In the genomic region with DNA sequence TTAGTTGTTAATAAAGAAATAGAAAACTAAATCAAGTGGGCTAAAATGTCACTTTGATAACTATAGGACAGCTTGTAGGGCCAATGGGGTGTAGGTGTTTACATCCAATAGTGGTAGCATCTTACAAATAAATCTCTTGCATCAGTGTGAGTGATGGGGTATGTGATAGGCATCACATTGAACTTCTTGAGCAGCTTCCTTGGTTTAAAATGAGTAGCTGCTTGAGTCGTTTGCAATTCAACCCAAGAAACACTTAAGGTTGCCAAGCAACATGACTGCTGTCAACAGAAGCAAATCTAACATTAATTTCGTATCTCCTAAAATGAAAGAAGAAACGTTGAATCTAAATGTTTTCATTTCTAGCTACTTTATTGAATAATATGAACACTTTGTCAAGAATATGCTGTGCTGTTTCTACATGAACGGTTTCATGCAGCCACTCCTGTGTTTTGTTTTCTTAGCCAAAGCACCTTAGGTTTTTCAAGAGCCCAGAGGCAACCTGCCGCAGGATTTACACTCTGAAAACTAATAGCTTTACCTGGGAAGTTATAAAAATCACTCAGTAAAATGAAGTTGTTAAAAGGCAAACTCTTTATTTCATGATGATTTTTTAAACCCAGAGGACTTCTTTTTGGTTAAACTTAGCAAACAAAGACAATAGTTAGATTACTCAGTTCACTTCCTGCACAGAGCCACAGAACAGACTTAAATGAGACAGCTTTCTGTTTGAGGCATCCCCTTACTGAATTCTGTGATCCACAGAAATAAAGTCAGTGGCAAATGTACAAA, we compare ENCODE assay signal across 12 cellular contexts.
A peak's percentile ranks its signal among the peaks of the same experiment; 100 is the strongest.
DNase-seq lines count a peak whose midpoint lies in the region; ATAC-seq, FAIRE-seq and TF ChIP-seq lines count a peak whose summit lies in the region.
"Had no signal": no experiment of that assay in that cellular context is flagged by ENCODE, and none has a peak within 500 bp of the region (broad histone marks: within the 10 kb centered on the region; RNA-seq: fewer than 3 reads in every experiment).

No MANE protein-coding gene starts in this region.

- WGBS in SK-N-SH (ENCODE audit: low lambda C conversion rate), result 5% methylated on average over 5 of the region's 5 CpGs

- H3K4me1 Mint-ChIP-seq in CD8-positive, alpha-beta memory T cell, result peaks cover 5 to 12% (median 5%) of the 10 kb centered on the region in 3 donors
- peaks cover 13% of the 10 kb centered on the region for H3K4me1 Mint-ChIP-seq in WTC11
- H3K4me1 Mint-ChIP-seq: brain had no signal

- H3K27me3 Mint-ChIP-seq in CD8-positive, alpha-beta memory T cell, result peaks cover 0 to 3% of the 10 kb centered on the region in 2 donors
- no peaks in the 10 kb centered on the region for H3K27me3 Mint-ChIP-seq in WTC11 (ENCODE audit: low read depth)

- H3K36me3 Mint-ChIP-seq in CD8-positive, alpha-beta memory T cell, result no peaks in the 10 kb centered on the region
- H3K36me3 Mint-ChIP-seq in WTC11, result no peaks in the 10 kb centered on the region
- H3K36me3 Mint-ChIP-seq: brain had no signal

- TF ChIP-seq CTCF in WTC11 (IDR thresholded peaks at IDR 0.05) (no peak), kidney (IDR thresholded peaks at IDR 0.05; ENCODE audit: borderline replicate concordance, extremely low read depth, insufficient read depth) (no peak), SK-N-SH (IDR thresholded peaks at IDR 0.05) (no peak)

- ATAC-seq in GM19043 (IDR thresholded peaks at IDR 0.05; ENCODE audit: low read depth, unreplicated experiment), result peak; percentile 69
- peak; percentile 57 for ATAC-seq in HG02943 (IDR thresholded peaks at IDR 0.05; ENCODE audit: low read depth, unreplicated experiment)
- ATAC-seq in WTC11, result peak; percentile 18; the same call in 1 of the 2 replicates

- H3K27me3 ChIP-seq in CD8-positive, alpha-beta memory T cell (ENCODE audit: insufficient read depth, low read length, poor library complexity, severe bottlenecking), result no peaks in the 10 kb centered on the region
- peaks cover 16% of the 10 kb centered on the region; the same call in 1 of the 2 replicates for H3K27me3 ChIP-seq in SK-N-SH (ENCODE audit: insufficient read depth)

- no peaks in the 10 kb centered on the region for H3K36me3 ChIP-seq in CD8-positive, alpha-beta memory T cell (ENCODE audit: insufficient read depth, low read length)
- H3K36me3 ChIP-seq in kidney (ENCODE audit: control insufficient read depth in 1 of 2, insufficient read depth in 2 of 2, low read length in 2 of 2) (no peaks in the 10 kb centered on the region), SK-N-SH (replicated peaks in 1 of 2; ENCODE audit: control insufficient read depth in 1 of 2, insufficient read depth in 2 of 2, low read length in 1 of 2) (no peaks in the 10 kb centered on the region)

- no peaks in the 10 kb centered on the region for H3F3A ChIP-seq in SK-N-SH (replicated peaks; ENCODE audit: insufficient read depth)

- peaks cover 0 to 4% (median 0%) of the 10 kb centered on the region in 5 donors for H3K9me3 Mint-ChIP-seq in CD8-positive, alpha-beta memory T cell
- no peaks in the 10 kb centered on the region for H3K9me3 Mint-ChIP-seq in WTC11
- H3K9me3 Mint-ChIP-seq: brain had no signal

- no peak for TF ChIP-seq EP300 in SK-N-SH (IDR thresholded peaks at IDR 0.05; ENCODE audit: borderline replicate concordance in 1 of 2, low read depth in 1 of 2, low read length in 1 of 2)

- no peak overlapping the region for H3K4me2 ChIP-seq in SK-N-SH
- H3K4me2 ChIP-seq: KMS-11, smooth muscle cell had no signal

- no peak overlapping the region for H3K4me3 ChIP-seq in CD8-positive, alpha-beta memory T cell (ENCODE audit: low read length)
- no peak overlapping the region for H3K4me3 ChIP-seq in kidney (ENCODE audit: low read length in 2 of 2)
- no peak overlapping the region for H3K4me3 ChIP-seq in SK-N-SH (ENCODE audit: low read depth in 2 of 2, low read length in 1 of 2)
- H3K4me3 ChIP-seq: smooth muscle cell had no signal

- POLR2A ChIA-PET in CD8-positive, alpha-beta memory T cell (lab: Charles Lee), result no interaction called here
- POLR2A ChIA-PET in WTC11 (lab: Charles Lee) (no interaction called here), SK-N-SH (lab: Yijun Ruan, JAX) (no interaction called here)

- no peaks in the 10 kb centered on the region for H4K20me1 ChIP-seq in SK-N-SH (ENCODE audit: insufficient read depth)

- peak overlapping the region in 2 of 7 donors; percentile 27 to 61 for H3K4me3 Mint-ChIP-seq in CD8-positive, alpha-beta memory T cell
- no peak overlapping the region for H3K4me3 Mint-ChIP-seq in WTC11
- H3K4me3 Mint-ChIP-seq: brain had no signal

- FAIRE-seq in kidney (lab: Jason Lieb, UNC), result no peak
- FAIRE-seq: urothelium cell line had no signal

- TF ChIP-seq RAD21 in SK-N-SH (IDR thresholded peaks at IDR 0.05; ENCODE audit: low read length), result no peak

- peak overlapping the region in 6 of 8 donors; percentile 28 to 83 (median 75) for H3K27ac Mint-ChIP-seq in CD8-positive, alpha-beta memory T cell
- no peak overlapping the region for H3K27ac Mint-ChIP-seq in WTC11
- H3K27ac Mint-ChIP-seq: brain had no signal

- peak overlapping the region; percentile 41 for H3K27ac ChIP-seq in CD8-positive, alpha-beta memory T cell (ENCODE audit: low read depth, low read length)
- H3K27ac ChIP-seq in kidney (ENCODE audit: low read depth in 2 of 2, low read length in 2 of 2), result no peak overlapping the region
- H3K27ac ChIP-seq in SK-N-SH (ENCODE audit: low read depth in 2 of 2, low read length in 1 of 2), result no peak overlapping the region
- H3K27ac ChIP-seq: KMS-11 had no signal

- H3K9me3 ChIP-seq in CD8-positive, alpha-beta memory T cell (ENCODE audit: low read length), result no peaks in the 10 kb centered on the region
- H3K9me3 ChIP-seq in kidney (ENCODE audit: control insufficient read depth in 1 of 2, low read length in 2 of 2) (no peaks in the 10 kb centered on the region), SK-N-SH (no peaks in the 10 kb centered on the region)

- no peak overlapping the region for H3K9ac ChIP-seq in kidney (ENCODE audit: low read length in 2 of 2)
- no peak overlapping the region for H3K9ac ChIP-seq in SK-N-SH
- H3K9ac ChIP-seq: KMS-11 had no signal

- H3K79me2 ChIP-seq in SK-N-SH (ENCODE audit: insufficient read depth), result no peaks in the 10 kb centered on the region

- no peaks in the 10 kb centered on the region for H3K4me1 ChIP-seq in CD8-positive, alpha-beta memory T cell (ENCODE audit: insufficient read depth, low read length)
- no peaks in the 10 kb centered on the region for H3K4me1 ChIP-seq in kidney (ENCODE audit: control insufficient read depth in 1 of 2, insufficient read depth in 1 of 2, low read depth in 1 of 2, low read length in 2 of 2)
- no peaks in the 10 kb centered on the region for H3K4me1 ChIP-seq in SK-N-SH (ENCODE audit: control insufficient read depth in 1 of 2, insufficient read depth in 2 of 2, low read depth in 1 of 2, low read length in 1 of 2)

- no peaks in the 10 kb centered on the region for H3K9me2 ChIP-seq in SK-N-SH

- no peak overlapping the region for H2AFZ ChIP-seq in SK-N-SH (ENCODE audit: low read depth)

- intact Hi-C loops in kidney (cut with DNase I), result no loop called here

- CTCF ChIA-PET in CD8-positive, alpha-beta memory T cell (lab: Charles Lee), result no interaction called here
- CTCF ChIA-PET in WTC11 (lab: Charles Lee) (interaction anchor here (0.9 to 2.1 kb wide), 3 partner anchors 19 to 243 kb away, joined by 3 to 13 read pairs (median 3); no protein-coding TSS in a partner anchor), SK-N-SH (lab: Yijun Ruan, JAX) (no interaction called here)

- no peak for DNase-seq in CD8-positive, alpha-beta memory T cell
- no peak for DNase-seq in WTC11 (ENCODE audit: low spot score)
- no peak for DNase-seq in kidney
- DNase-seq in NCI-H2107 (lab: John Stamatoyannopoulos, UW), result no peak
- no peak for DNase-seq in GOT3 (lab: John Stamatoyannopoulos, UW)
- DNase-seq in SK-N-SH, result no peak

TF ChIP-seq in WTC11, 78 proteins besides CTCF, POLR2A, EP300 and RAD21 (continues in another document):
- TF ChIP-seq, protein P1, sequence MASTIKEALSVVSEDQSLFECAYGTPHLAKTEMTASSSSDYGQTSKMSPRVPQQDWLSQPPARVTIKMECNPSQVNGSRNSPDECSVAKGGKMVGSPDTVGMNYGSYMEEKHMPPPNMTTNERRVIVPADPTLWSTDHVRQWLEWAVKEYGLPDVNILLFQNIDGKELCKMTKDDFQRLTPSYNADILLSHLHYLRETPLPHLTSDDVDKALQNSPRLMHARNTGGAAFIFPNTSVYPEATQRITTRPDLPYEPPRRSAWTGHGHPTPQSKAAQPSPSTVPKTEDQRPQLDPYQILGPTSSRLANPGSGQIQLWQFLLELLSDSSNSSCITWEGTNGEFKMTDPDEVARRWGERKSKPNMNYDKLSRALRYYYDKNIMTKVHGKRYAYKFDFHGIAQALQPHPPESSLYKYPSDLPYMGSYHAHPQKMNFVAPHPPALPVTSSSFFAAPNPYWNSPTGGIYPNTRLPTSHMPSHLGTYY (CRISPR knock-in tag; IDR thresholded peaks at IDR 0.05), result no peak
- TF ChIP-seq, protein P2, sequence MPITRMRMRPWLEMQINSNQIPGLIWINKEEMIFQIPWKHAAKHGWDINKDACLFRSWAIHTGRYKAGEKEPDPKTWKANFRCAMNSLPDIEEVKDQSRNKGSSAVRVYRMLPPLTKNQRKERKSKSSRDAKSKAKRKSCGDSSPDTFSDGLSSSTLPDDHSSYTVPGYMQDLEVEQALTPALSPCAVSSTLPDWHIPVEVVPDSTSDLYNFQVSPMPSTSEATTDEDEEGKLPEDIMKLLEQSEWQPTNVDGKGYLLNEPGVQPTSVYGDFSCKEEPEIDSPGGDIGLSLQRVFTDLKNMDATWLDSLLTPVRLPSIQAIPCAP (CRISPR knock-in tag; IDR thresholded peaks at IDR 0.05), result no peak
- no peak for TF ChIP-seq SP1 (CRISPR knock-in tag; conservative IDR thresholded peaks at IDR 0.05)

TF ChIP-seq in SK-N-SH, 30 proteins besides CTCF, POLR2A, EP300 and RAD21 (continues in another document):
- TF ChIP-seq, protein P3, sequence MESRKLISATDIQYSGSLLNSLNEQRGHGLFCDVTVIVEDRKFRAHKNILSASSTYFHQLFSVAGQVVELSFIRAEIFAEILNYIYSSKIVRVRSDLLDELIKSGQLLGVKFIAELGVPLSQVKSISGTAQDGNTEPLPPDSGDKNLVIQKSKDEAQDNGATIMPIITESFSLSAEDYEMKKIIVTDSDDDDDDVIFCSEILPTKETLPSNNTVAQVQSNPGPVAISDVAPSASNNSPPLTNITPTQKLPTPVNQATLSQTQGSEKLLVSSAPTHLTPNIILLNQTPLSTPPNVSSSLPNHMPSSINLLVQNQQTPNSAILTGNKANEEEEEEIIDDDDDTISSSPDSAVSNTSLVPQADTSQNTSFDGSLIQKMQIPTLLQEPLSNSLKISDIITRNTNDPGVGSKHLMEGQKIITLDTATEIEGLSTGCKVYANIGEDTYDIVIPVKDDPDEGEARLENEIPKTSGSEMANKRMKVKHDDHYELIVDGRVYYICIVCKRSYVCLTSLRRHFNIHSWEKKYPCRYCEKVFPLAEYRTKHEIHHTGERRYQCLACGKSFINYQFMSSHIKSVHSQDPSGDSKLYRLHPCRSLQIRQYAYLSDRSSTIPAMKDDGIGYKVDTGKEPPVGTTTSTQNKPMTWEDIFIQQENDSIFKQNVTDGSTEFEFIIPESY (IDR thresholded peaks at IDR 0.05; ENCODE audit: borderline replicate concordance, low read depth), result no peak
- no peak for TF ChIP-seq GATA2 (CRISPR knock-in tag; IDR thresholded peaks at IDR 0.05)

Comparison
In these comparisons a context has a peak if more than half of its experiments do, and no peak if none do; other contexts are left out.
1. ATAC-seq: peak in every context shown above with its lines; median percentile 69 in GM19043; 57 in HG02943; 18 in WTC11.